ENCODE assay signal across 2 cellular contexts in genomic region chr7:129843365-129843898, GRCh38.
TF ChIP-seq lines count a peak whose summit lies in the region.

No MANE protein-coding gene starts in this region.

TF ChIP-seq in SK-N-SH, 30 proteins besides CTCF, POLR2A, EP300 and RAD21 (continued from another document):
- TF ChIP-seq MEF2A (IDR thresholded peaks at IDR 0.05; ENCODE audit: borderline replicate concordance, low read depth), result no peak
- TF ChIP-seq RCOR1 (IDR thresholded peaks at IDR 0.05; ENCODE audit: low read length), result no peak
- TF ChIP-seq SIN3A (IDR thresholded peaks at IDR 0.05; ENCODE audit: borderline replicate concordance, low read depth, low read length), result no peak
- no peak for TF ChIP-seq PBX3 (IDR thresholded peaks at IDR 0.05)
- no peak for TF ChIP-seq GATA2 (CRISPR knock-in tag; IDR thresholded peaks at IDR 0.05)
- TF ChIP-seq RXRA (IDR thresholded peaks at IDR 0.05; ENCODE audit: borderline replicate concordance, low read depth), result no peak
- no peak for TF ChIP-seq MAX (IDR thresholded peaks at IDR 0.05; ENCODE audit: low read depth)
- TF ChIP-seq NRF1 (IDR thresholded peaks at IDR 0.05; ENCODE audit: low read depth, low read length), result no peak
- TF ChIP-seq CHD2 (IDR thresholded peaks at IDR 0.05; ENCODE audit: low read length, partially characterized antibody), result no peak
- TF ChIP-seq TEAD4 (IDR thresholded peaks at IDR 0.05; ENCODE audit: borderline replicate concordance, insufficient read depth), result no peak
- no peak for TF ChIP-seq IRF3 (IDR thresholded peaks at IDR 0.05; ENCODE audit: low read depth, low read length)
- no peak for TF ChIP-seq YY1 (IDR thresholded peaks at IDR 0.05; ENCODE audit: low read depth)
- TF ChIP-seq RFX5 (IDR thresholded peaks at IDR 0.05; ENCODE audit: low read length), result no peak
- TF ChIP-seq EZH2phosphoT487 (IDR thresholded peaks at IDR 0.05; ENCODE audit: borderline replicate concordance, low read depth), result no peak
- no peak for TF ChIP-seq NFIC (IDR thresholded peaks at IDR 0.05; ENCODE audit: borderline replicate concordance)
- no peak for TF ChIP-seq JUND (IDR thresholded peaks at IDR 0.05)

TF ChIP-seq in SK-N-SH treated with all-trans-retinoic acid at 6 μM for 48 hours, 23 proteins besides CTCF, POLR2A, EP300 and RAD21 (continued from another document):
- TF ChIP-seq ARNTL (CRISPR knock-in tag; IDR thresholded peaks at IDR 0.05; ENCODE audit: borderline replicate concordance, low read depth) (no peak), ZNF565 (CRISPR knock-in tag; conservative IDR thresholded peaks at IDR 0.05; ENCODE audit: low read depth) (no peak), ZNF70 (CRISPR knock-in tag; IDR thresholded peaks at IDR 0.05) (no peak), CSDC2 (CRISPR knock-in tag; IDR thresholded peaks at IDR 0.05) (no peak), ZNF8 (CRISPR knock-in tag; IDR thresholded peaks at IDR 0.05) (no peak), GLIS3 (CRISPR knock-in tag; IDR thresholded peaks at IDR 0.05) (no peak), SNAI2 (CRISPR knock-in tag; IDR thresholded peaks at IDR 0.05) (no peak), RARB (CRISPR knock-in tag; IDR thresholded peaks at IDR 0.05) (no peak)
